ENCODE assay signal across 8 cellular contexts in the genomic region with DNA sequence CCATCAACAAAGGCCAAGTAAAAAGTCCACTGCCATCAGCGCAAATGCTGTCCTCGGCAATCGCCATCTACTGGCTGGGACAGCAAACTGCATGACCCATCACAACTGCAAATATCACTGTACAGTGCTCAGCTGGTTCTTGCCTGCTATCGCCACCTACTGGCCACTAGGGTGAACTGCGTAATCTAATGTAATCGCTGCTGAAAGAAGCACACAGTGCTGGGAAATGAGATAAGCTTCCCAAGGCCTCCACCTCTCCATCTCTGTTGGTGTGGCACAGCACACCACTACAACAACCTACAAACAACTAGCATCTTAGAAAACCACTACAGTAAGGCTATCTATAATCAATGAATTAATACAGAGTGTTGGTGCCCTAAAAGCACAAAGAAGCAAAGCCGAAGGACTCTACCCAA.
DNase-seq lines count a peak whose midpoint lies in the region; ATAC-seq, FAIRE-seq and TF ChIP-seq lines count a peak whose summit lies in the region.

No MANE protein-coding gene starts in this region.

- H3K36me3 Mint-ChIP-seq in activated CD4-positive, alpha-beta memory T cell treated with anti-CD3 and anti-CD28 coated beads, Interleukin-2, amount 10 ng/mL, durations not matched to agents 7 days and 5 days (ENCODE audit: low read depth): no peaks in the 10 kb centered on the region
- no peaks in the 10 kb centered on the region for H3K36me3 Mint-ChIP-seq in natural killer cell

- no peaks in the 10 kb centered on the region for H3K27me3 ChIP-seq in stomach

- intact Hi-C loops in natural killer cell (cut with micrococcal nuclease) (no loop called here), stomach (cut with DNase I; ENCODE audit: low total_unique reads) (no loop called here)

- no peaks in the 10 kb centered on the region for H3K9me3 Mint-ChIP-seq in activated CD4-positive, alpha-beta memory T cell treated with anti-CD3 and anti-CD28 coated beads, Interleukin-2, amount 10 ng/mL, durations not matched to agents 7 days and 5 days
- no peaks in the 10 kb centered on the region for H3K9me3 Mint-ChIP-seq in natural killer cell

- H3K4me1 Mint-ChIP-seq in activated CD4-positive, alpha-beta memory T cell treated with anti-CD3 and anti-CD28 coated beads, Interleukin-2, amount 10 ng/mL, durations not matched to agents 7 days and 5 days: no peaks in the 10 kb centered on the region
- no peaks in the 10 kb centered on the region for H3K4me1 Mint-ChIP-seq in natural killer cell

- no peak overlapping the region for H3K27ac Mint-ChIP-seq in activated CD4-positive, alpha-beta memory T cell treated with anti-CD3 and anti-CD28 coated beads, Interleukin-2, amount 10 ng/mL, durations not matched to agents 7 days and 5 days
- H3K27ac Mint-ChIP-seq in natural killer cell: no peak overlapping the region

- no peak overlapping the region for H3K4me3 ChIP-seq in stomach

- 15 to 28% (median 19%) methylated on average over 5 to 7 of the region's 7 CpGs for WGBS in stomach, 5 donors

- H3K36me3 ChIP-seq in stomach: no peaks in the 10 kb centered on the region

- peak; percentile 92 for ATAC-seq in HG03558 (IDR thresholded peaks at IDR 0.05; ENCODE audit: extremely low read depth, unreplicated experiment)
- peak in 2 of 3 donors; percentile 99 to 100 for ATAC-seq in natural killer cell

- TF ChIP-seq CTCF in D721Med (IDR thresholded peaks at IDR 0.05; ENCODE audit: insufficient read depth, missing control alignments): peak; percentile 74
- peak; percentile 94 for TF ChIP-seq CTCF in GM20000 (IDR thresholded peaks at IDR 0.05; ENCODE audit: extremely low read depth, missing control alignments)
- TF ChIP-seq CTCF in natural killer cell (IDR thresholded peaks at IDR 0.05): peak; percentile 70
- peak in 5 of 7 experiments; percentile 73 to 89 (median 84) for TF ChIP-seq CTCF in stomach (IDR thresholded peaks at IDR 0.05)

- no peak overlapping the region for H3K4me3 Mint-ChIP-seq in activated CD4-positive, alpha-beta memory T cell treated with anti-CD3 and anti-CD28 coated beads, Interleukin-2, amount 10 ng/mL, durations not matched to agents 7 days and 5 days
- no peak overlapping the region for H3K4me3 Mint-ChIP-seq in natural killer cell

- FAIRE-seq in D721Med (lab: Jason Lieb, UNC): no peak

- POLR2A ChIA-PET in activated CD4-positive, alpha-beta memory T cell treated with anti-CD3 and anti-CD28 coated beads, Interleukin-2, amount 10 ng/mL, durations not matched to agents 7 days and 5 days (lab: Charles Lee): no interaction called here

- H3K27ac ChIP-seq in epithelial cell of prostate (no peak overlapping the region), stomach (no peak overlapping the region)

- no peaks in the 10 kb centered on the region for H3K9me3 ChIP-seq in stomach

- no peak for TF ChIP-seq POLR2A in stomach (IDR thresholded peaks at IDR 0.05)

- no peak for DNase-seq in D721Med (ENCODE audit: insufficient read length, low spot score)
- peak; percentile 51 for DNase-seq in GM20000 (ENCODE audit: low spot score)
- peak; percentile 56 for DNase-seq in NCI-H69 (lab: John Stamatoyannopoulos, UW)
- peak; percentile 62 for DNase-seq in activated CD4-positive, alpha-beta memory T cell treated with anti-CD3 and anti-CD28 coated beads, Interleukin-2, amount 10 ng/mL, durations not matched to agents 7 days and 5 days
- peak; percentile 5 for DNase-seq in epithelial cell of prostate (ENCODE audit: low read depth, low spot score)
- peak; percentile 30 for DNase-seq in natural killer cell
- DNase-seq in stomach: peak; percentile 75

- no peaks in the 10 kb centered on the region for H3K4me1 ChIP-seq in stomach

- no peaks in the 10 kb centered on the region for H3K27me3 Mint-ChIP-seq in activated CD4-positive, alpha-beta memory T cell treated with anti-CD3 and anti-CD28 coated beads, Interleukin-2, amount 10 ng/mL, durations not matched to agents 7 days and 5 days
- H3K27me3 Mint-ChIP-seq in natural killer cell (ENCODE audit: low read depth in 2 of 2): no peaks in the 10 kb centered on the region

- TF ChIP-seq EP300 in stomach (IDR thresholded peaks at IDR 0.05): no peak

- CTCF ChIA-PET in activated CD4-positive, alpha-beta memory T cell treated with anti-CD3 and anti-CD28 coated beads, Interleukin-2, amount 10 ng/mL, durations not matched to agents 7 days and 5 days (lab: Charles Lee): interaction anchor here (0.7 to 1.7 kb wide), 5 partner anchors 8 to 355 kb away, joined by 3 to 4 read pairs (median 4); no protein-coding TSS in a partner anchor
